Comparison of ENCODE assay signal across 1 cellular context in the genomic region with DNA sequence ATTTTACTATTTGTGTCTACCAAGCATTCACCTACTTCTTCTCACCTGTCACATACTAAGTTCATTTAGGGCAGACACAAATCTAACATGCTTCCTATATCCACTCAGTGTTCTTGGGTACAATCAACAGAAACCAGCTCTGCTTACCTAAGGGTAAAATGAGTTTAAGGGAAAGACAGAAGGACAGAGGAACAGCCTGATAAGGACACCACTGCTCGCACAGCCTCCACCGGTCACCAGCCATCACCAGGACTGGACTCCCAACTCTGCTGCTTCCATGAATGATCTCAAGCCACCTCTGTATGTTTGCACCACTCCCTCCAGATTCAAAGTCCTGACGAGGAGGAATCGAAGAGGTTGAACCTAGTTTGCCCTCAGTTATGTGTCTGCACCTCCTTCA.
TF ChIP-seq lines count a peak whose summit lies in the region.

No MANE protein-coding gene starts in this region.

TF ChIP-seq in K562, 482 proteins besides CTCF, POLR2A, EP300 and RAD21 (continued from another document):
- peak; percentile 62; the same call in 1 of the 2 replicates for TF ChIP-seq HMBOX1 (IDR thresholded peaks at IDR 0.05)
- no peak for TF ChIP-seq MEF2A (IDR thresholded peaks at IDR 0.05; ENCODE audit: control insufficient read depth, low read depth, low read length)
- peak; percentile 78 for TF ChIP-seq CBFA2T3 (IDR thresholded peaks at IDR 0.05)
- 0 out of 4 replicates have a peak, but pooled peaks of 1 of the 2 experiments have one; percentile 8 for TF ChIP-seq TRIM24 (IDR thresholded peaks at IDR 0.05)
- TF ChIP-seq MTA3 (IDR thresholded peaks at IDR 0.05; ENCODE audit: borderline replicate concordance): peak; percentile 41; the same call in 1 of the 2 replicates
- no peak for TF ChIP-seq ZNF133 (CRISPR knock-in tag; IDR thresholded peaks at IDR 0.05)
- peak; percentile 71 for TF ChIP-seq TCF3 (CRISPR knock-in tag; IDR thresholded peaks at IDR 0.05)
- peak; percentile 53; the same call in 1 of the 2 replicates for TF ChIP-seq TEAD4 (IDR thresholded peaks at IDR 0.05; ENCODE audit: low read length)
- no peak for TF ChIP-seq TEAD4 (CRISPR knock-in tag; IDR thresholded peaks at IDR 0.05; ENCODE audit: borderline replicate concordance)
- TF ChIP-seq TCF15 (CRISPR knock-in tag; IDR thresholded peaks at IDR 0.05): no peak
- no peak for TF ChIP-seq CREB1 (IDR thresholded peaks at IDR 0.05)
- TF ChIP-seq CREB1 (CRISPR knock-in tag; IDR thresholded peaks at IDR 0.05): no peak
- peak; percentile 37; the same call in 1 of the 2 replicates for TF ChIP-seq ATF7 (IDR thresholded peaks at IDR 0.05)
- TF ChIP-seq MAFK (IDR thresholded peaks at IDR 0.05; ENCODE audit: low read length): 0 out of 2 replicates have a peak, but pooled peaks have one; percentile 22
- no peak for TF ChIP-seq ZNF764 (CRISPR knock-in tag; IDR thresholded peaks at IDR 0.05; ENCODE audit: low read depth)
- peak; percentile 40; the same call in 1 of the 2 replicates for TF ChIP-seq SMARCA4 (IDR thresholded peaks at IDR 0.05)
- 0 out of 2 replicates have a peak, but pooled peaks have one; percentile 11 for TF ChIP-seq FOXM1 (IDR thresholded peaks at IDR 0.05; ENCODE audit: low read depth)
- TF ChIP-seq FOXM1 (CRISPR knock-in tag; IDR thresholded peaks at IDR 0.05; ENCODE audit: low read depth): no peak
- TF ChIP-seq ZNF316 (IDR thresholded peaks at IDR 0.05): 0 out of 2 replicates have a peak, but pooled peaks have one; percentile 10
- peak; percentile 62 for TF ChIP-seq CBFA2T2 (conservative IDR thresholded peaks at IDR 0.05)
- TF ChIP-seq STAT5A (IDR thresholded peaks at IDR 0.05; ENCODE audit: borderline replicate concordance, low read length): peak; percentile 15; the same call in 1 of the 2 replicates
- peak; percentile 52; the same call in 1 of the 2 replicates for TF ChIP-seq ARID1B (IDR thresholded peaks at IDR 0.05)
- TF ChIP-seq ETV5 (CRISPR knock-in tag; IDR thresholded peaks at IDR 0.05; ENCODE audit: low read depth): 0 out of 2 replicates have a peak, but pooled peaks have one; percentile 23
- no peak for TF ChIP-seq SPI1 (IDR thresholded peaks at IDR 0.05; ENCODE audit: borderline replicate concordance, low read depth, low read length)
- peak; percentile 40 for TF ChIP-seq TAL1 (IDR thresholded peaks at IDR 0.05)
- no peak for TF ChIP-seq FOXK1 (CRISPR knock-in tag; IDR thresholded peaks at IDR 0.05; ENCODE audit: borderline replicate concordance)
- TF ChIP-seq, protein P1, sequence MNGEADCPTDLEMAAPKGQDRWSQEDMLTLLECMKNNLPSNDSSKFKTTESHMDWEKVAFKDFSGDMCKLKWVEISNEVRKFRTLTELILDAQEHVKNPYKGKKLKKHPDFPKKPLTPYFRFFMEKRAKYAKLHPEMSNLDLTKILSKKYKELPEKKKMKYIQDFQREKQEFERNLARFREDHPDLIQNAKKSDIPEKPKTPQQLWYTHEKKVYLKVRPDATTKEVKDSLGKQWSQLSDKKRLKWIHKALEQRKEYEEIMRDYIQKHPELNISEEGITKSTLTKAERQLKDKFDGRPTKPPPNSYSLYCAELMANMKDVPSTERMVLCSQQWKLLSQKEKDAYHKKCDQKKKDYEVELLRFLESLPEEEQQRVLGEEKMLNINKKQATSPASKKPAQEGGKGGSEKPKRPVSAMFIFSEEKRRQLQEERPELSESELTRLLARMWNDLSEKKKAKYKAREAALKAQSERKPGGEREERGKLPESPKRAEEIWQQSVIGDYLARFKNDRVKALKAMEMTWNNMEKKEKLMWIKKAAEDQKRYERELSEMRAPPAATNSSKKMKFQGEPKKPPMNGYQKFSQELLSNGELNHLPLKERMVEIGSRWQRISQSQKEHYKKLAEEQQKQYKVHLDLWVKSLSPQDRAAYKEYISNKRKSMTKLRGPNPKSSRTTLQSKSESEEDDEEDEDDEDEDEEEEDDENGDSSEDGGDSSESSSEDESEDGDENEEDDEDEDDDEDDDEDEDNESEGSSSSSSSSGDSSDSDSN (IDR thresholded peaks at IDR 0.05; ENCODE audit: borderline replicate concordance in 1 of 2, low read depth in 2 of 2, low read length in 2 of 2): peak; percentile 51 to 90; a peak in 2 of 4 replicates
- TF ChIP-seq HDGF (IDR thresholded peaks at IDR 0.05): 0 out of 2 replicates have a peak, but pooled peaks have one; percentile 10
- TF ChIP-seq, protein P2, sequence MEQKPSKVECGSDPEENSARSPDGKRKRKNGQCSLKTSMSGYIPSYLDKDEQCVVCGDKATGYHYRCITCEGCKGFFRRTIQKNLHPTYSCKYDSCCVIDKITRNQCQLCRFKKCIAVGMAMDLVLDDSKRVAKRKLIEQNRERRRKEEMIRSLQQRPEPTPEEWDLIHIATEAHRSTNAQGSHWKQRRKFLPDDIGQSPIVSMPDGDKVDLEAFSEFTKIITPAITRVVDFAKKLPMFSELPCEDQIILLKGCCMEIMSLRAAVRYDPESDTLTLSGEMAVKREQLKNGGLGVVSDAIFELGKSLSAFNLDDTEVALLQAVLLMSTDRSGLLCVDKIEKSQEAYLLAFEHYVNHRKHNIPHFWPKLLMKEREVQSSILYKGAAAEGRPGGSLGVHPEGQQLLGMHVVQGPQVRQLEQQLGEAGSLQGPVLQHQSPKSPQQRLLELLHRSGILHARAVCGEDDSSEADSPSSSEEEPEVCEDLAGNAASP (IDR thresholded peaks at IDR 0.05): no peak
- TF ChIP-seq TFAP4 (CRISPR knock-in tag; IDR thresholded peaks at IDR 0.05; ENCODE audit: borderline replicate concordance): no peak
- peak; percentile 30; the same call in 1 of the 2 replicates for TF ChIP-seq NCOR1 (IDR thresholded peaks at IDR 0.05)
- no peak for TF ChIP-seq SAP30 (IDR thresholded peaks at IDR 0.05; ENCODE audit: borderline replicate concordance, insufficient read depth, low read depth, low read length, poor library complexity, severe bottlenecking)
- peak; percentile 49; the same call in 1 of the 2 replicates for TF ChIP-seq EHMT2 (IDR thresholded peaks at IDR 0.05)
TF ChIP-seq in K562: peak in this region for 24.
